18 cellular contexts compared by ENCODE assay signal in the genomic region with DNA sequence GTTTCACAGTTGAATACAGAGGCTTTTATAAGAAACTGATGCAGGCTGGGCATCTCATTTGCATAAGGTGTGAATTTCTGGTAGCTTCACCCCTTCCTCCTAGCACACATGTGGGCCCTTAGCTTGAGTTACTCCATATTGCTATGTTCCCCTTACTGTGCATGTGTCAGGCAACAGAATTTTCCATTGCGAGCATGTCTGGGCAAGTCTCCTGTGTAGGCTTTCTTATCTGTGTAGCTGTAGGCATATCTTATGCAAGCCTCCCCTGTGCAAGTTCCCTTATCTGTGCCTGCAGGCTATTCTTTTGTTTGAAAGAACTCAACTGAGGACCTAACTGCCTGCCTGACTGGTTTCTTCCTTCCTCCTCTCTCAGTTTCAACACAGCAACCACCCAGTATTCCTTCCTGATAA.
DNase-seq lines count a peak whose midpoint lies in the region; ATAC-seq and TF ChIP-seq lines count a peak whose summit lies in the region.
"Had no signal": no experiment of that assay in that cellular context is flagged by ENCODE, and none has a peak within 500 bp of the region (broad histone marks: within the 10 kb centered on the region; RNA-seq: fewer than 3 reads in every experiment).

No MANE protein-coding gene starts in this region.

- no peak overlapping the region for H2BK15ac ChIP-seq in neuronal stem cell (ENCODE audit: low read length)

- H3K4me3 ChIP-seq in choroid plexus epithelial cell (ENCODE audit: low read depth, low read length) (no peak overlapping the region), neuronal stem cell (ENCODE audit: low read length in 2 of 2) (no peak overlapping the region), upper lobe of left lung (no peak overlapping the region), dorsolateral prefrontal cortex (no peak overlapping the region)
- H3K4me3 ChIP-seq: adrenal gland, colonic mucosa, sigmoid colon had no signal

- peaks cover 0 to 8% of the 10 kb centered on the region in 2 donors for H3K9me3 ChIP-seq in neuronal stem cell (replicated peaks in 1 of 2; ENCODE audit: control insufficient read depth in 2 of 2, insufficient read depth in 1 of 2, low read depth in 1 of 2, low read length in 2 of 2)
- peaks cover 0 to 8% (median 2%) of the 10 kb centered on the region in 4 donors for H3K9me3 ChIP-seq in upper lobe of left lung
- H3K9me3 ChIP-seq: adrenal gland, colonic mucosa had no signal

- CTCF ChIA-PET in activated CD8-positive, alpha-beta memory T cell treated with anti-CD3 and anti-CD28 coated beads, Interleukin-2, amount 10 ng/mL, durations not matched to agents 7 days and 5 days (lab: Charles Lee) = no interaction called here

- H3K14ac ChIP-seq in neuronal stem cell (ENCODE audit: low read length) = no peak overlapping the region

- peaks cover 15% of the 10 kb centered on the region for H3K27me3 Mint-ChIP-seq in HFFc6 (ENCODE audit: insufficient read depth)
- no peaks in the 10 kb centered on the region for H3K27me3 Mint-ChIP-seq in activated CD8-positive, alpha-beta memory T cell treated with anti-CD3 and anti-CD28 coated beads, Interleukin-2, amount 10 ng/mL, durations not matched to agents 7 days and 5 days

- no CpG with 5 or more reads among the region's 1 CpG for WGBS in neuronal stem cell (ENCODE audit: extremely low coverage in 2 of 2, insufficient read length in 2 of 2, insufficient replicate concordance in 1 of 2), 2 donors
- WGBS in upper lobe of left lung, 2 donors = 60 to 86% methylated on average over 1 of the region's 1 CpG

- peaks cover 5% of the 10 kb centered on the region for H3K9me3 Mint-ChIP-seq in HFFc6
- peaks cover 16% of the 10 kb centered on the region for H3K9me3 Mint-ChIP-seq in activated CD8-positive, alpha-beta memory T cell treated with anti-CD3 and anti-CD28 coated beads, Interleukin-2, amount 10 ng/mL, durations not matched to agents 7 days and 5 days (ENCODE audit: low read depth)

- no peaks in the 10 kb centered on the region for H3K27me3 ChIP-seq in neuronal stem cell (ENCODE audit: control insufficient read depth in 3 of 3, insufficient read depth in 3 of 3, low read depth in 1 of 3, low read length in 3 of 3)
- H3K27me3 ChIP-seq in upper lobe of left lung = no peaks in the 10 kb centered on the region
- H3K27me3 ChIP-seq in dorsolateral prefrontal cortex = peaks cover 0 to 5% (median 0%) of the 10 kb centered on the region in 45 donors
- H3K27me3 ChIP-seq: adrenal gland, colonic mucosa, sigmoid colon had no signal

- peaks cover 8 to 16% of the 10 kb centered on the region in 2 donors for H3K4me1 ChIP-seq in neuronal stem cell (ENCODE audit: control insufficient read depth in 2 of 2, insufficient read depth in 1 of 2, low read depth in 1 of 2, low read length in 2 of 2)
- H3K4me1 ChIP-seq in upper lobe of left lung = no peaks in the 10 kb centered on the region
- H3K4me1 ChIP-seq: adrenal gland, colonic mucosa, sigmoid colon had no signal

- H3K36me3 Mint-ChIP-seq in HFFc6 (ENCODE audit: low read depth) = peaks cover 13% of the 10 kb centered on the region; the same call in 1 of the 2 replicates
- no peaks in the 10 kb centered on the region for H3K36me3 Mint-ChIP-seq in activated CD8-positive, alpha-beta memory T cell treated with anti-CD3 and anti-CD28 coated beads, Interleukin-2, amount 10 ng/mL, durations not matched to agents 7 days and 5 days
- H3K36me3 Mint-ChIP-seq: CD8-positive, alpha-beta memory T cell had no signal

- no peak overlapping the region for H3K4me2 ChIP-seq in neuronal stem cell (ENCODE audit: insufficient read depth, low read length, poor library complexity, severe bottlenecking)

- H4K8ac ChIP-seq in neuronal stem cell (ENCODE audit: low read depth, low read length) = no peak overlapping the region

- H3K79me1 ChIP-seq in neuronal stem cell (ENCODE audit: low read depth, low read length) = no peaks in the 10 kb centered on the region

- no peak overlapping the region for H4K91ac ChIP-seq in neuronal stem cell (ENCODE audit: low read depth, low read length, poor library complexity)

- H3K4ac ChIP-seq in neuronal stem cell (ENCODE audit: low read length) = no peak overlapping the region

- H3K36me3 ChIP-seq in neuronal stem cell (replicated peaks in 1 of 2; ENCODE audit: control insufficient read depth in 2 of 2, insufficient read depth in 2 of 2, low read length in 2 of 2) (no peaks in the 10 kb centered on the region), upper lobe of left lung (no peaks in the 10 kb centered on the region)
- H3K36me3 ChIP-seq: adrenal gland, colonic mucosa, sigmoid colon had no signal

- no peak for ATAC-seq in upper lobe of left lung (ENCODE audit: low FRiP score in 2 of 2)
- ATAC-seq in activated CD8-positive, alpha-beta memory T cell treated with anti-CD3 and anti-CD28 coated beads, Interleukin-2, amount 10 ng/mL, durations not matched to agents 7 days and 5 days = no peak

- no peak overlapping the region for H3K18ac ChIP-seq in neuronal stem cell (ENCODE audit: low read length)

- peak in 69 of 76 experiments; percentile 2 to 95 (median 67) for DNase-seq in HUDEP-2 (lab: John Stamatoyannopoulos, UW; ENCODE audit: unreplicated experiment in 76 of 76)
- DNase-seq in NOMO-1 treated with DMSO at 0.1 percent for 48 hours (lab: John Stamatoyannopoulos, UW; ENCODE audit: unreplicated experiment) = peak; percentile 67
- peak; percentile 64 for DNase-seq in choroid plexus epithelial cell (ENCODE audit: low read depth)
- no peak for DNase-seq in neuronal stem cell (ENCODE audit: low spot score)
- DNase-seq in upper lobe of left lung = no peak
- no peak for DNase-seq in dorsolateral prefrontal cortex
- DNase-seq in HFFc6 = no peak
- DNase-seq in activated CD8-positive, alpha-beta memory T cell treated with anti-CD3 and anti-CD28 coated beads, Interleukin-2, amount 10 ng/mL, durations not matched to agents 7 days and 5 days = no peak
- DNase-seq: activated CD4-positive, alpha-beta T cell treated with anti-CD3 and anti-CD28 coated beads, Interleukin-2, amount 50 U/mL, for 4 hours; activated T-cell treated with anti-CD3 and anti-CD28 coated beads, Interleukin-2, amount 50 U/mL, for 48 hours; CD8-positive, alpha-beta memory T cell; colonic mucosa; NCI-H1417 treated with DMSO at 0.1 percent for 48 hours; NCI-H524 treated with DMSO at 0.1 percent for 48 hours; nephron progenitor cell; sigmoid colon; stimulated activated CD4-positive, alpha-beta T cell treated with anti-CD3 and anti-CD28 coated beads, Interleukin-4, amount 100 ng/mL, for 24 hours had no signal

- H3K9ac ChIP-seq in neuronal stem cell (ENCODE audit: low read depth, low read length, poor library complexity) = no peak overlapping the region

- no peak overlapping the region for H2AK5ac ChIP-seq in neuronal stem cell (ENCODE audit: low read depth, low read length)

- peaks cover 8% of the 10 kb centered on the region for H3K4me1 Mint-ChIP-seq in HFFc6 (ENCODE audit: low read depth)
- no peaks in the 10 kb centered on the region for H3K4me1 Mint-ChIP-seq in activated CD8-positive, alpha-beta memory T cell treated with anti-CD3 and anti-CD28 coated beads, Interleukin-2, amount 10 ng/mL, durations not matched to agents 7 days and 5 days
- H3K4me1 Mint-ChIP-seq: CD8-positive, alpha-beta memory T cell had no signal

- no peak overlapping the region for H3K4me3 Mint-ChIP-seq in HFFc6
- H3K4me3 Mint-ChIP-seq in activated CD8-positive, alpha-beta memory T cell treated with anti-CD3 and anti-CD28 coated beads, Interleukin-2, amount 10 ng/mL, durations not matched to agents 7 days and 5 days = no peak overlapping the region
- H3K4me3 Mint-ChIP-seq: CD8-positive, alpha-beta memory T cell; nephron progenitor cell had no signal

- H2AFZ ChIP-seq in neuronal stem cell (ENCODE audit: low read length) = peak overlapping the region; percentile 37

- TF ChIP-seq POLR2A in upper lobe of left lung (IDR thresholded peaks at IDR 0.05) = no peak

- H3K23ac ChIP-seq in neuronal stem cell (ENCODE audit: low read depth, low read length, poor library complexity) = no peak overlapping the region

- H2BK5ac ChIP-seq in neuronal stem cell (ENCODE audit: low read length) = no peak overlapping the region

- H3K27ac ChIP-seq in neuronal stem cell (replicated peaks; ENCODE audit: low read length) (no peak overlapping the region), upper lobe of left lung (no peak overlapping the region), dorsolateral prefrontal cortex (no peak overlapping the region)
- H3K27ac ChIP-seq: adrenal gland, colonic mucosa, sigmoid colon had no signal

- H2BK120ac ChIP-seq in neuronal stem cell (ENCODE audit: low read depth, low read length) = no peak overlapping the region

- TF ChIP-seq CTCF in choroid plexus epithelial cell (conservative IDR thresholded peaks at IDR 0.05; ENCODE audit: low read depth, low read length) (no peak), upper lobe of left lung (IDR thresholded peaks at IDR 0.05) (no peak), dorsolateral prefrontal cortex (IDR thresholded peaks at IDR 0.05 in 54 of 56, conservative IDR thresholded peaks at IDR 0.05 in 2 of 56; ENCODE audit: low read depth in 1 of 56, partially characterized antibody in 56 of 56) (no peak), HFFc6 (IDR thresholded peaks at IDR 0.05) (no peak)

- no peak overlapping the region for H3K27ac Mint-ChIP-seq in HFFc6
- H3K27ac Mint-ChIP-seq in activated CD8-positive, alpha-beta memory T cell treated with anti-CD3 and anti-CD28 coated beads, Interleukin-2, amount 10 ng/mL, durations not matched to agents 7 days and 5 days = no peak overlapping the region
- H3K27ac Mint-ChIP-seq: CD8-positive, alpha-beta memory T cell; nephron progenitor cell had no signal

- no peak overlapping the region for H2BK12ac ChIP-seq in neuronal stem cell (ENCODE audit: low read length)

- intact Hi-C loops in dorsolateral prefrontal cortex (cut with DNase I) = no loop called here

- TF ChIP-seq EP300 in upper lobe of left lung (IDR thresholded peaks at IDR 0.05) = no peak

Comparison
In these comparisons a context has a peak if more than half of its experiments do, and no peak if none do; other contexts are left out.
1. DNase-seq: peak in HUDEP-2 (69 of 76), NOMO-1 treated with DMSO at 0.1 percent for 48 hours (single experiment) and choroid plexus epithelial cell (single experiment); none in neuronal stem cell (single experiment), upper lobe of left lung (0 of 2), dorsolateral prefrontal cortex (0 of 10), HFFc6 (single experiment) and activated CD8-positive, alpha-beta memory T cell treated with anti-CD3 and anti-CD28 coated beads, Interleukin-2, amount 10 ng/mL, durations not matched to agents 7 days and 5 days (single experiment).